Comparison of ENCODE assay signal across 9 cellular contexts in genomic region chr20:46253391-46253790, GRCh38. TPM values are rescaled to one million over a fixed set of nuclear protein-coding genes. Genes with fewer than 3 reads are reported as not detected.
DNase-seq lines count a peak whose midpoint lies in the region; ATAC-seq and TF ChIP-seq lines count a peak whose summit lies in the region.
"Had no signal": no experiment of that assay in that cellular context is flagged by ENCODE, and none has a peak within 500 bp of the region (broad histone marks: within the 10 kb centered on the region; RNA-seq: fewer than 3 reads in every experiment).

No MANE protein-coding gene starts in this region.

- DNase-seq in NCI-H2196 (lab: John Stamatoyannopoulos, UW; ENCODE audit: unreplicated experiment) = peak; percentile 17
- no peak for DNase-seq in NCI-H2196 treated with DMSO at 0.1 percent for 48 hours (lab: John Stamatoyannopoulos, UW; ENCODE audit: unreplicated experiment)
- no peak for DNase-seq in fibroblast of the aortic adventitia (ENCODE audit: low read depth)
- peak; percentile 27 for DNase-seq in testis
- no peak for DNase-seq in osteocyte (ENCODE audit: extremely low spot score, unreplicated experiment)
- DNase-seq in DMS114 treated with DMSO at 0.1 percent for 48 hours (lab: John Stamatoyannopoulos, UW; ENCODE audit: unreplicated experiment) = no peak
- DNase-seq: effector CD8-positive, alpha-beta T cell had no signal

- no peaks in the 10 kb centered on the region for H4K20me1 ChIP-seq in OCI-LY3 (ENCODE audit: insufficient read depth, low read length)

- H3K27ac Mint-ChIP-seq in osteocyte (ENCODE audit: unreplicated experiment) = no peak overlapping the region

- no peaks in the 10 kb centered on the region for H3K4me1 Mint-ChIP-seq in osteocyte (ENCODE audit: unreplicated experiment)

- no peak overlapping the region for H3K9ac ChIP-seq in OCI-LY3 (ENCODE audit: low read length)

- no peak for TF ChIP-seq POLR2A in testis (IDR thresholded peaks at IDR 0.05)

- no peaks in the 10 kb centered on the region for H3K36me3 ChIP-seq in OCI-LY3 (replicated peaks; ENCODE audit: low read depth, low read length)
- H3K36me3 ChIP-seq in testis (ENCODE audit: low read depth, missing control alignments) = no peaks in the 10 kb centered on the region

- ATAC-seq in HG02970 (IDR thresholded peaks at IDR 0.05; ENCODE audit: low FRiP score, unreplicated experiment) = no peak

- H3K4me2 ChIP-seq in OCI-LY3 (ENCODE audit: low read length) = no peak overlapping the region

- H3K4me1 ChIP-seq in OCI-LY3 (ENCODE audit: low read length) = no peaks in the 10 kb centered on the region
- peaks cover 6% of the 10 kb centered on the region for H3K4me1 ChIP-seq in testis

- H3K79me2 ChIP-seq in OCI-LY3 (ENCODE audit: low read length) = no peaks in the 10 kb centered on the region

- H3K36me3 Mint-ChIP-seq in osteocyte (ENCODE audit: unreplicated experiment) = no peaks in the 10 kb centered on the region

- no peaks in the 10 kb centered on the region for H3K9me3 Mint-ChIP-seq in osteocyte (ENCODE audit: unreplicated experiment)

- no peak overlapping the region for H3K4me3 Mint-ChIP-seq in osteocyte (ENCODE audit: unreplicated experiment)

- no peak overlapping the region for H2AFZ ChIP-seq in OCI-LY3 (ENCODE audit: low read depth, low read length)

- intact Hi-C loops in testis (cut with DNase I; ENCODE audit: low total_unique reads) = no loop called here

- no peak overlapping the region for H3K27ac ChIP-seq in OCI-LY3 (ENCODE audit: low read length)
- no peak overlapping the region for H3K27ac ChIP-seq in testis

- no peaks in the 10 kb centered on the region for H3K9me3 ChIP-seq in OCI-LY3 (ENCODE audit: insufficient read depth, low read length)
- H3K9me3 ChIP-seq in testis = no peaks in the 10 kb centered on the region

- TF ChIP-seq CTCF in OCI-LY3 (IDR thresholded peaks at IDR 0.05; ENCODE audit: low read depth, low read length) = peak; percentile 52
- peak; percentile 28 for TF ChIP-seq CTCF in fibroblast of the aortic adventitia (IDR thresholded peaks at IDR 0.05; ENCODE audit: insufficient read depth, low read length)
- no peak for TF ChIP-seq CTCF in testis (IDR thresholded peaks at IDR 0.05)
- TF ChIP-seq CTCF in osteocyte (IDR thresholded peaks at IDR 0.05) = no peak

- H3K27me3 ChIP-seq in OCI-LY3 (ENCODE audit: low read depth, low read length) (peaks cover 66% of the 10 kb centered on the region), testis (no peaks in the 10 kb centered on the region)

- peaks cover 50% of the 10 kb centered on the region for H3K27me3 Mint-ChIP-seq in osteocyte (ENCODE audit: unreplicated experiment)

- 26 to 45% methylated on average over 4 to 8 of the region's 8 CpGs for WGBS in testis, 2 donors

- H3K4me3 ChIP-seq in OCI-LY3 (ENCODE audit: low read length) = no peak overlapping the region
- H3K4me3 ChIP-seq in fibroblast of the aortic adventitia (ENCODE audit: low read depth, low read length) = no peak overlapping the region
- H3K4me3 ChIP-seq in testis = no peak overlapping the region

RNA-seq across cellular contexts. Expression of gene CDH22, which starts 54.9 kb away (rescaled TPM):
- not detected in 2 replicates for total RNA-seq in fibroblast of the aortic adventitia (ENCODE audit: low replicate concordance)
- total RNA-seq in testis = 1 to 10 TPM; 1.8 to 2.6 TPM
- polyA plus RNA-seq in testis (ENCODE audit: insufficient read depth, low read depth, low replicate concordance) = 2.6 TPM
- not detected in 2 replicates for total RNA-seq in osteocyte

Comparison
In these comparisons a context has a peak if more than half of its experiments do, and no peak if none do; other contexts are left out.
1. DNase-seq: peak in NCI-H2196 (single experiment) and testis (single experiment); none in NCI-H2196 treated with DMSO at 0.1 percent for 48 hours (single experiment), fibroblast of the aortic adventitia (single experiment), osteocyte (single experiment) and DMS114 treated with DMSO at 0.1 percent for 48 hours (single experiment).
2. CTCF ChIP-seq: peak in OCI-LY3 (single experiment) and fibroblast of the aortic adventitia (single experiment); none in testis (0 of 3) and osteocyte (single experiment).